Comparison of ENCODE assay signal across 1 cellular context in genomic region chr1:219283541-219283940, GRCh38.
TF ChIP-seq lines count a peak whose summit lies in the region.

No MANE protein-coding gene starts in this region.

TF ChIP-seq in SK-N-SH treated with all-trans-retinoic acid at 6 μM for 48 hours, 23 proteins besides CTCF, POLR2A, EP300 and RAD21 (continued from another document):
- no peak for TF ChIP-seq TOX (CRISPR knock-in tag; IDR thresholded peaks at IDR 0.05; ENCODE audit: borderline replicate concordance)
- no peak for TF ChIP-seq ZFP30 (CRISPR knock-in tag; IDR thresholded peaks at IDR 0.05)
- no peak for TF ChIP-seq TSHZ2 (CRISPR knock-in tag; IDR thresholded peaks at IDR 0.05)
